Comparison of ENCODE assay signal across 15 cellular contexts in the genomic region with DNA sequence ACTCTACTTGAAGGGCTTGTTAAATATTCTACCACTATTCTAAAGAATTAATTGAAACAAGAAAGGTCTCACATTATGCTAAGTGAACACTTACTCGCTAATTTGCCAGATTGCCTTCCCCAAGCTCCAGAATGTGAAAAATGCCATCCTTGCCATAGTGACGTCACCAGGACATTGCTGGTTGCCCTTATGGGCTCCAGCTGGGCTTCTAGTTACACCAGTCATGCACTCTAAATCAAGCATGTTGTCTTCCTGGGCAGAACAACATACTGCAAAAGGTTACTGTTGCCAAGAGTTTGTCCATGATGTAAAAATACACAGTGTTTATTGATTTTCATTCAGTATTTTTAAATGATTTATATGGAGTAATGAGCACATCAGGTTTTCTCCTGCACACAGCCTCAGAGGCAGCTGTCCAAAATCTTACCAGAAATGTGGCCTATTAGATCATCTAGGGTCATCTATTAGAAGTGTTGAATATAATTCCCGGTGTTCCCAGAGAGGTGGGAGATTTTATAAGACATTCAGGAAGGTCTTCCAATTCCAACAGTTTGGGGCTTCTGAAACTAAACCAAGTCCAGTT.
DNase-seq lines count a peak whose midpoint lies in the region; ATAC-seq and TF ChIP-seq lines count a peak whose summit lies in the region.
"Had no signal": no experiment of that assay in that cellular context is flagged by ENCODE, and none has a peak within 500 bp of the region (broad histone marks: within the 10 kb centered on the region; RNA-seq: fewer than 3 reads in every experiment).

No MANE protein-coding gene starts in this region.

- POLR2A ChIA-PET in activated CD8-positive, alpha-beta T cell treated with anti-CD3 and anti-CD28 coated beads for 36 hours (lab: Charles Lee): no interaction called here

- H3K4me1 Mint-ChIP-seq in activated CD8-positive, alpha-beta T cell treated with anti-CD3 and anti-CD28 coated beads for 36 hours (ENCODE audit: low read depth): no peaks in the 10 kb centered on the region
- H3K4me1 Mint-ChIP-seq: stimulated activated effector memory CD8-positive, alpha-beta T cell treated with anti-CD3 and anti-CD28 coated beads, Interleukin-12 subunit alpha, Interleukin-12 subunit beta, amount 100 ng/mL, for 72 hours had no signal

- DNase-seq in Ammon's horn (ENCODE audit: low spot score) (peak; percentile 20), LHCN-M2 (ENCODE audit: low read depth) (peak; percentile 24), adipocyte (ENCODE audit: low read depth) (peak; percentile 41), islet precursor cell (peak; percentile 61), COLO668 (lab: John Stamatoyannopoulos, UW; ENCODE audit: unreplicated experiment) (no peak), HT-29 (ENCODE audit: low spot score) (no peak)
- no peak for DNase-seq in activated CD8-positive, alpha-beta T cell treated with anti-CD3 and anti-CD28 coated beads for 36 hours
- DNase-seq: activated CD4-positive, CD25-positive, alpha-beta regulatory T cell; activated T-cell treated with anti-CD3 and anti-CD28 coated beads for 4 hours; kidney; NCI-H187; stimulated activated CD4-positive, alpha-beta T cell treated with anti-CD3 and anti-CD28 coated beads, Interleukin-2, amount 100 ng/mL, for 48 hours had no signal

- TF ChIP-seq CTCF in gastroesophageal sphincter (IDR thresholded peaks at IDR 0.05): no peak
- TF ChIP-seq CTCF in activated CD8-positive, alpha-beta T cell treated with anti-CD3 and anti-CD28 coated beads for 36 hours (IDR thresholded peaks at IDR 0.05): no peak

- no peak overlapping the region for H3K27ac Mint-ChIP-seq in activated CD8-positive, alpha-beta T cell treated with anti-CD3 and anti-CD28 coated beads for 36 hours
- H3K27ac Mint-ChIP-seq: stimulated activated effector memory CD8-positive, alpha-beta T cell treated with anti-CD3 and anti-CD28 coated beads, Interleukin-12 subunit alpha, Interleukin-12 subunit beta, amount 100 ng/mL, for 72 hours had no signal

- H3K27me3 ChIP-seq in adipocyte (replicated peaks; ENCODE audit: control insufficient read depth, insufficient read depth, low read length) (no peaks in the 10 kb centered on the region), gastroesophageal sphincter (no peaks in the 10 kb centered on the region)
- H3K27me3 ChIP-seq: BLaER1 had no signal

- no peak overlapping the region for H3K9ac ChIP-seq in adipocyte (ENCODE audit: low read length)
- H3K9ac ChIP-seq: BLaER1 had no signal

- H3K4me3 ChIP-seq in adipocyte (ENCODE audit: low read length): no peak overlapping the region
- no peak overlapping the region for H3K4me3 ChIP-seq in gastroesophageal sphincter
- H3K4me3 ChIP-seq: BLaER1 had no signal

- H3K27ac ChIP-seq in gastroesophageal sphincter: no peak overlapping the region
- H3K27ac ChIP-seq: BLaER1 had no signal

- H3K4me1 ChIP-seq in adipocyte (ENCODE audit: control insufficient read depth, insufficient read depth, low read length) (peaks cover 13% of the 10 kb centered on the region), gastroesophageal sphincter (no peaks in the 10 kb centered on the region)

- intact Hi-C loops in activated CD8-positive, alpha-beta T cell treated with anti-CD3 and anti-CD28 coated beads for 36 hours (cut with micrococcal nuclease): no loop called here

- WGBS in gastroesophageal sphincter (ENCODE audit: low coverage in 1 of 2), 2 donors: 84 to 90% methylated on average over 2 to 3 of the region's 3 CpGs

- no peaks in the 10 kb centered on the region for H3K9me3 Mint-ChIP-seq in activated CD8-positive, alpha-beta T cell treated with anti-CD3 and anti-CD28 coated beads for 36 hours
- H3K9me3 Mint-ChIP-seq: stimulated activated effector memory CD8-positive, alpha-beta T cell treated with anti-CD3 and anti-CD28 coated beads, Interleukin-12 subunit alpha, Interleukin-12 subunit beta, amount 100 ng/mL, for 72 hours had no signal

- TF ChIP-seq POLR2A in gastroesophageal sphincter (IDR thresholded peaks at IDR 0.05): no peak

- ATAC-seq in gastroesophageal sphincter: no peak
- no peak for ATAC-seq in activated CD8-positive, alpha-beta T cell treated with anti-CD3 and anti-CD28 coated beads for 36 hours
- ATAC-seq: stimulated activated effector memory CD8-positive, alpha-beta T cell treated with anti-CD3 and anti-CD28 coated beads, Interleukin-12 subunit alpha, Interleukin-12 subunit beta, amount 100 ng/mL, for 72 hours had no signal

- no peaks in the 10 kb centered on the region for H3K36me3 Mint-ChIP-seq in activated CD8-positive, alpha-beta T cell treated with anti-CD3 and anti-CD28 coated beads for 36 hours (ENCODE audit: low read depth)
- H3K36me3 Mint-ChIP-seq: stimulated activated effector memory CD8-positive, alpha-beta T cell treated with anti-CD3 and anti-CD28 coated beads, Interleukin-12 subunit alpha, Interleukin-12 subunit beta, amount 100 ng/mL, for 72 hours had no signal

- H3K36me3 ChIP-seq in adipocyte (ENCODE audit: control insufficient read depth, insufficient read depth, low read length, severe bottlenecking) (no peaks in the 10 kb centered on the region), gastroesophageal sphincter (no peaks in the 10 kb centered on the region)
- H3K36me3 ChIP-seq: BLaER1 had no signal

- CTCF ChIA-PET in activated CD8-positive, alpha-beta T cell treated with anti-CD3 and anti-CD28 coated beads for 36 hours (lab: Charles Lee): no interaction called here

- TF ChIP-seq EP300 in gastroesophageal sphincter (IDR thresholded peaks at IDR 0.05): no peak

- H3K9me3 ChIP-seq in adipocyte (ENCODE audit: control insufficient read depth, low read length) (no peaks in the 10 kb centered on the region), gastroesophageal sphincter (no peaks in the 10 kb centered on the region)
- H3K9me3 ChIP-seq: BLaER1 had no signal

- H3K27me3 Mint-ChIP-seq in activated CD8-positive, alpha-beta T cell treated with anti-CD3 and anti-CD28 coated beads for 36 hours: peaks cover 9% of the 10 kb centered on the region

- no peak overlapping the region for H3K4me3 Mint-ChIP-seq in activated CD8-positive, alpha-beta T cell treated with anti-CD3 and anti-CD28 coated beads for 36 hours
- H3K4me3 Mint-ChIP-seq: stimulated activated effector memory CD8-positive, alpha-beta T cell treated with anti-CD3 and anti-CD28 coated beads, Interleukin-12 subunit alpha, Interleukin-12 subunit beta, amount 100 ng/mL, for 72 hours had no signal

Comparison
In these comparisons a context has a peak if more than half of its experiments do, and no peak if none do; other contexts are left out.
1. DNase-seq: peak in Ammon's horn (single experiment), LHCN-M2 (single experiment), adipocyte (single experiment) and islet precursor cell (single experiment); none in COLO668 (single experiment), HT-29 (single experiment) and activated CD8-positive, alpha-beta T cell treated with anti-CD3 and anti-CD28 coated beads for 36 hours (single experiment).